Comparison of ENCODE assay signal across 13 cellular contexts in genomic region chr7:50852901-50853300, GRCh38.
DNase-seq lines count a peak whose midpoint lies in the region; ATAC-seq and TF ChIP-seq lines count a peak whose summit lies in the region.
"Had no signal": no experiment of that assay in that cellular context is flagged by ENCODE, and none has a peak within 500 bp of the region (broad histone marks: within the 10 kb centered on the region; RNA-seq: fewer than 3 reads in every experiment).

No MANE protein-coding gene starts in this region.

- no peaks in the 10 kb centered on the region for H3K36me3 Mint-ChIP-seq in type B pancreatic cell
- no peaks in the 10 kb centered on the region; a peak in 1 of 7 replicates for H3K36me3 Mint-ChIP-seq in H9 (ENCODE audit: insufficient read depth in 1 of 3, low read depth in 3 of 3)

- in situ Hi-C loops in IMR-90 (cut with MboI; ENCODE audit: low sequenced_read_pairs) = no loop called here

- H3K9me3 Mint-ChIP-seq in type B pancreatic cell (no peaks in the 10 kb centered on the region), H9 (peaks cover 0 to 4% of the 10 kb centered on the region in 2 experiments; a peak in 2 of 5 replicates)
- H3K9me3 Mint-ChIP-seq: CD4-positive, alpha-beta T cell had no signal

- H3K79me2 ChIP-seq in H9 (ENCODE audit: insufficient read depth, low read length) = no peaks in the 10 kb centered on the region

- H3K4ac ChIP-seq in IMR-90 (ENCODE audit: low read depth, low read length) = no peak overlapping the region
- no peak overlapping the region for H3K4ac ChIP-seq in H9 (ENCODE audit: low read depth, low read length)

- H3K18ac ChIP-seq in IMR-90 (ENCODE audit: low read depth, low read length) = no peak overlapping the region
- H3K18ac ChIP-seq in H9 (ENCODE audit: insufficient read length, low read depth, low read length) = no peak overlapping the region

- H3K23ac ChIP-seq in IMR-90 (ENCODE audit: low read depth, low read length) (no peak overlapping the region), H9 (ENCODE audit: insufficient read length, low read depth, low read length) (no peak overlapping the region)

- no peaks in the 10 kb centered on the region for H3K4me1 Mint-ChIP-seq in type B pancreatic cell (ENCODE audit: unreplicated experiment)
- H3K4me1 Mint-ChIP-seq in H9 = no peaks in the 10 kb centered on the region

- H3K9me1 ChIP-seq in IMR-90 (ENCODE audit: insufficient read depth, low read length) = no peaks in the 10 kb centered on the region

- BruUV-seq in IMR-90 (replicated peaks; lab: Mats Ljungman, UMichigan) = no TSS peak

- no peak overlapping the region for H4K5ac ChIP-seq in IMR-90 (ENCODE audit: low read depth, low read length)
- no peak overlapping the region for H4K5ac ChIP-seq in H9 (ENCODE audit: insufficient read length, low read depth, low read length)

- CTCF ChIA-PET in IMR-90 (lab: Yijun Ruan, JAX) = no interaction called here

- no peaks in the 10 kb centered on the region for H3K36me3 ChIP-seq in IMR-90 (ENCODE audit: control insufficient read depth, insufficient read depth, low read length)
- H3K36me3 ChIP-seq in MG63 = no peaks in the 10 kb centered on the region

- H3K27me3 ChIP-seq in IMR-90 (ENCODE audit: control insufficient read depth, insufficient read depth, low read length) = peaks cover 57% of the 10 kb centered on the region
- no peaks in the 10 kb centered on the region for H3K27me3 ChIP-seq in MG63
- no peaks in the 10 kb centered on the region for H3K27me3 ChIP-seq in H9 (ENCODE audit: insufficient read depth, low read length)

- no peak overlapping the region for H2BK15ac ChIP-seq in IMR-90 (ENCODE audit: low read depth, low read length)
- H2BK15ac ChIP-seq in H9 (ENCODE audit: low read depth, low read length) = no peak overlapping the region

- H4K20me1 ChIP-seq in IMR-90 (ENCODE audit: insufficient read depth, low read length) (no peaks in the 10 kb centered on the region), H9 (ENCODE audit: control insufficient read depth, insufficient read depth, insufficient read length) (no peaks in the 10 kb centered on the region)

- no peak overlapping the region for H2BK12ac ChIP-seq in H9 (ENCODE audit: insufficient read length, low read depth, low read length)

- H3K27ac Mint-ChIP-seq in type B pancreatic cell = no peak overlapping the region
- no peak overlapping the region for H3K27ac Mint-ChIP-seq in H9
- H3K27ac Mint-ChIP-seq: CD4-positive, alpha-beta T cell had no signal

- no peak overlapping the region for H2AK9ac ChIP-seq in IMR-90 (replicated peaks; ENCODE audit: low read depth, low read length, poor library complexity)

- H3K9me3 ChIP-seq in IMR-90 (ENCODE audit: control insufficient read depth, insufficient read depth, low read length) (no peaks in the 10 kb centered on the region), MG63 (no peaks in the 10 kb centered on the region), H9 (ENCODE audit: control insufficient read depth, low read depth, low read length) (no peaks in the 10 kb centered on the region)
- H3K9me3 ChIP-seq: Caco-2 had no signal

- intact Hi-C loops in IMR-90 (cut with micrococcal nuclease) = no loop called here

- H2BK20ac ChIP-seq in IMR-90 (ENCODE audit: low read depth, low read length) = no peak overlapping the region
- H2BK20ac ChIP-seq in H9 (ENCODE audit: low read depth, low read length, poor library complexity, severe bottlenecking) = no peak overlapping the region

- no peak overlapping the region for H2AFZ ChIP-seq in IMR-90 (replicated peaks; ENCODE audit: low read length, poor library complexity)
- no peak overlapping the region for H2AFZ ChIP-seq in H9 (ENCODE audit: low read length)
- H2AFZ ChIP-seq: GM23248 had no signal

- H2BK120ac ChIP-seq in IMR-90 (ENCODE audit: low read depth, low read length) (no peak overlapping the region), H9 (ENCODE audit: low read depth, low read length, poor library complexity, severe bottlenecking) (no peak overlapping the region)

- H3K27ac ChIP-seq in IMR-90 (ENCODE audit: insufficient read depth, low read length) = no peak overlapping the region
- H3K27ac ChIP-seq in H9 (ENCODE audit: insufficient read length, low read depth, low read length) = no peak overlapping the region
- H3K27ac ChIP-seq: C4-2B, GM23248 had no signal

- H2AK5ac ChIP-seq in IMR-90 (ENCODE audit: low read depth, low read length) = no peak overlapping the region
- no peak overlapping the region for H2AK5ac ChIP-seq in H9 (ENCODE audit: insufficient read length, low read length)

- H4K91ac ChIP-seq in IMR-90 (ENCODE audit: insufficient read depth, low read depth, low read length) (no peak overlapping the region), H9 (ENCODE audit: insufficient read length, low read depth, low read length) (no peak overlapping the region)

- H3K14ac ChIP-seq in IMR-90 (replicated peaks; ENCODE audit: low read depth, low read length) (no peak overlapping the region), H9 (ENCODE audit: insufficient read depth, low read length) (no peak overlapping the region)

- dilution Hi-C loops in IMR-90 (cut with HindIII; ENCODE audit: low sequenced_read_pairs, unreplicated experiment) = no loop called here

- H3K56ac ChIP-seq in IMR-90 (ENCODE audit: extremely low read depth, insufficient read depth, low read length) (no peak overlapping the region), H9 (ENCODE audit: insufficient read length, low read depth, low read length) (no peak overlapping the region)

- H3K4me3 ChIP-seq in IMR-90 (ENCODE audit: insufficient read depth, low read depth, low read length) (no peak overlapping the region), MG63 (no peak overlapping the region)
- H3K4me3 ChIP-seq: GM23248 had no signal

- H3K23me2 ChIP-seq in H9 (ENCODE audit: insufficient read length, low read depth, low read length, poor library complexity, severe bottlenecking) = no peaks in the 10 kb centered on the region

- no peak overlapping the region for H3K4me3 Mint-ChIP-seq in type B pancreatic cell
- no peak overlapping the region for H3K4me3 Mint-ChIP-seq in H9
- H3K4me3 Mint-ChIP-seq: CD4-positive, alpha-beta T cell had no signal

- DNase-seq in IMR-90 (no peak), MG63 (peak; percentile 7), islet precursor cell (peak; percentile 45), type B pancreatic cell (ENCODE audit: extremely low spot score, unreplicated experiment) (peak; percentile 11), dedifferentiated amniotic fluid mesenchymal stem cell (ENCODE audit: extremely low spot score) (no peak), H9 (no peak)
- DNase-seq: ACHN; Caco-2; CD4-positive, alpha-beta T cell; GM23248; HCEC 1CT had no signal

- H3K4me2 ChIP-seq in IMR-90 (ENCODE audit: low read depth, low read length) (no peak overlapping the region), H9 (ENCODE audit: insufficient read depth, insufficient read length, low read length) (no peak overlapping the region)

- TF ChIP-seq POLR2A in IMR-90 (IDR thresholded peaks at IDR 0.05; ENCODE audit: low read depth, low read length) = no peak

- no peak for ATAC-seq in IMR-90 (ENCODE audit: low read depth)
- ATAC-seq: HepG2 had no signal

- H3K9ac ChIP-seq in IMR-90 (ENCODE audit: low read depth, low read length) (no peak overlapping the region), H9 (ENCODE audit: extremely low read depth, insufficient read length, low read length) (no peak overlapping the region)
- H3K9ac ChIP-seq: GM23248 had no signal

- POLR2A ChIA-PET in IMR-90 (lab: Charles Lee; ENCODE audit: unreplicated experiment) = no interaction called here

- no peak for TF ChIP-seq CTCF in IMR-90 (conservative IDR thresholded peaks at IDR 0.05; ENCODE audit: low read depth, low read length)
- TF ChIP-seq CTCF in type B pancreatic cell (conservative IDR thresholded peaks at IDR 0.05) = no peak
- TF ChIP-seq CTCF in H9 (conservative IDR thresholded peaks at IDR 0.05) = no peak

- H3K4me1 ChIP-seq in IMR-90 (ENCODE audit: control insufficient read depth, insufficient read depth, low read length) = no peaks in the 10 kb centered on the region
- no peaks in the 10 kb centered on the region for H3K4me1 ChIP-seq in H9 (ENCODE audit: insufficient read depth, low read length)

- H2BK5ac ChIP-seq in IMR-90 (ENCODE audit: low read depth, low read length, poor library complexity, severe bottlenecking) (peak overlapping the region; percentile 75), H9 (ENCODE audit: insufficient read length, low read length) (no peak overlapping the region)

- H3K79me1 ChIP-seq in IMR-90 (ENCODE audit: low read depth in 1 of 2, low read length in 2 of 2) (no peaks in the 10 kb centered on the region), H9 (ENCODE audit: insufficient read depth, low read depth, low read length, poor library complexity, severe bottlenecking) (no peaks in the 10 kb centered on the region)

- no peak for TF ChIP-seq RAD21 in IMR-90 (IDR thresholded peaks at IDR 0.05; ENCODE audit: low read length)

- H4K8ac ChIP-seq in IMR-90 (ENCODE audit: low read depth in 2 of 2, low read length in 2 of 2) (no peak overlapping the region), H9 (replicated peaks; ENCODE audit: insufficient read length, low read depth, low read length) (no peak overlapping the region)

- H3T11ph ChIP-seq in H9 (ENCODE audit: low read length) = no peak overlapping the region

- H3K27me3 Mint-ChIP-seq in type B pancreatic cell = peaks cover 12% of the 10 kb centered on the region
- H3K27me3 Mint-ChIP-seq in H9 (ENCODE audit: low read depth) = peaks cover 4% of the 10 kb centered on the region
- H3K27me3 Mint-ChIP-seq: CD4-positive, alpha-beta T cell had no signal

TF ChIP-seq in IMR-90, 13 proteins besides CTCF, POLR2A, EP300 and RAD21 (continues in another document):
- no peak for TF ChIP-seq MAFK (IDR thresholded peaks at IDR 0.05; ENCODE audit: low read depth, low read length)
- no peak for TF ChIP-seq FOS (IDR thresholded peaks at IDR 0.05; ENCODE audit: low read depth, low read length)
- TF ChIP-seq MAZ (IDR thresholded peaks at IDR 0.05; ENCODE audit: borderline replicate concordance, low read depth, low read length) = no peak
- no peak for TF ChIP-seq SMC3 (IDR thresholded peaks at IDR 0.05; ENCODE audit: low read depth, low read length)
- TF ChIP-seq NFE2L2 (IDR thresholded peaks at IDR 0.05; ENCODE audit: low read depth, low read length) = no peak
- TF ChIP-seq BHLHE40 (IDR thresholded peaks at IDR 0.05; ENCODE audit: low read depth, low read length) = no peak
- no peak for TF ChIP-seq RFX5 (IDR thresholded peaks at IDR 0.05; ENCODE audit: low read depth, low read length)
- TF ChIP-seq MXI1 (IDR thresholded peaks at IDR 0.05; ENCODE audit: borderline replicate concordance, low read depth, low read length) = no peak
- no peak for TF ChIP-seq ELK1 (IDR thresholded peaks at IDR 0.05; ENCODE audit: borderline replicate concordance, low read depth, low read length)

Comparison
In these comparisons a context has a peak if more than half of its experiments do, and no peak if none do; other contexts are left out.
1. DNase-seq: peak in MG63 (single experiment), islet precursor cell (single experiment) and type B pancreatic cell (single experiment); none in IMR-90 (single experiment), dedifferentiated amniotic fluid mesenchymal stem cell (single experiment) and H9 (single experiment).